Comparison of ENCODE assay signal across 1 cellular context in the genomic region with DNA sequence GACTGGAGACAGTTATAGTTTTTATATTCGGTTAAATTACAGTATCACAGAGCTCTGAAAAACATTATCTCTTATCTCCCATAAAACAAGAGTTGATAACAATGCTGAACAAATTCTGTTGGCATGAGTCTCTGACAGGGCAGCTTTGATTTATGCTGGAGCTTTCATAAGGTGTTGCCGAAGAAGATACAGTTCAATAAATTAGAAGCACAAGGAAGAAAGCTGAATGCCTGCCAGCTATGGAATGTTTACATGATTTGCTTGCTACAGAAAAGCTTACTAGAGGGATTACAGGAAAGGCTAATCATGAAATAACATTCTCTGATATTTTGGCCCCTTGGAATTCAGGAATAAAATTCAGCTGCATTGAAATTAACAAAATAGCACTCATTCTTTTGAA.
TF ChIP-seq lines count a peak whose summit lies in the region.

No MANE protein-coding gene starts in this region.

TF ChIP-seq in HepG2, 621 proteins besides CTCF, POLR2A, EP300 and RAD21 (continued from another document):
- TF ChIP-seq, protein P1, sequence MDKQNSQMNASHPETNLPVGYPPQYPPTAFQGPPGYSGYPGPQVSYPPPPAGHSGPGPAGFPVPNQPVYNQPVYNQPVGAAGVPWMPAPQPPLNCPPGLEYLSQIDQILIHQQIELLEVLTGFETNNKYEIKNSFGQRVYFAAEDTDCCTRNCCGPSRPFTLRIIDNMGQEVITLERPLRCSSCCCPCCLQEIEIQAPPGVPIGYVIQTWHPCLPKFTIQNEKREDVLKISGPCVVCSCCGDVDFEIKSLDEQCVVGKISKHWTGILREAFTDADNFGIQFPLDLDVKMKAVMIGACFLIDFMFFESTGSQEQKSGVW (CRISPR knock-in tag; IDR thresholded peaks at IDR 0.05; ENCODE audit: borderline replicate concordance), result no peak
- TF ChIP-seq JUN (CRISPR knock-in tag; IDR thresholded peaks at IDR 0.05) (no peak), IRF9 (CRISPR knock-in tag; IDR thresholded peaks at IDR 0.05; ENCODE audit: borderline replicate concordance) (no peak)
